ENCODE assay signal across 9 cellular contexts in the genomic region with DNA sequence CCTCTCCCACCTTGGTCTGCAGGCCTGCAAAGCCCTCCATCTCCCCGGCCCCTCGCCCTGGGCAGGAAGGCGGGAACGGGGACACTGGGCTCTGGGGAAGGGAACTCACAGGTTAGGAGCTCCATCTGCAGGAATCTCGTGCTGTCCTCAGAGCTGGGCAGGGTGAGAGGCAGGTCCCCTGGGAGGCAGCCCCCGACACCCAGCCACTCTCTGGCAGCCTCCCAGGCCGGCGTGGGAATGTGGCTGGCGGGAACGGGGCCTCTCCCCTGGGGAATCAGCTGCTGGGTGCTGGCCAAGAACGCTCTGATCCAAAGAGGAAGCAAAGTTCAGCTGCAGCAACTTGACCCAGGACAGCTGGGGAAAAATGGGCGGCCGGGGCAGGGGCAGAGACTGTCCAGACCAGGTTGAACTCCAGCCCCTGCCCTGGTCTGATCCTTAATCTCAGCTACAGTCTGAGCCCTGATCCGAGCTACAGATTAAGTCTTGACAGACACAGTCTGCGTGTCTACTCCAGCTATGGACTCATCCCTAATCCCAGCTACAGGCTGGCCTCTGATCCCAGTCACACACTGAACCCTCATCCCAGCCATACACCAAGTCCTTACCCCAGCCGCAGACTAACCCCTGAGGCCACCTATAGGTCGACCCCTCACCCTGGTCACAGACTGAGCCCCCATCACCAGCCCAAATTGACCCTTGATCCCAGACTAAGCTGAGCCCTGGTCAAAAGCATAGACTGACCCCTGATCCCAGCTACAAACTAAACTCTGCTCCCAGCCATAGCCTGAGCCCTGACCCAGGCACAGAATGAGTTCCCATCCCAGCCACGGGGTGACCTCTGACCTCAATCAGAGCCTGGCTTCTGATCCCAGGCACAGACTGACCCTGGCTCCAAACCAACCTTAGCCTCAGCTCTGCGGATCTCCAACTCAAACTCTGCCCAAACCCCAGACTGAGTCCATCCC. TPM values are rescaled to one million over a fixed set of nuclear protein-coding genes. Genes with fewer than 3 reads are reported as not detected.
DNase-seq lines count a peak whose midpoint lies in the region; ATAC-seq, FAIRE-seq and TF ChIP-seq lines count a peak whose summit lies in the region.
"Had no signal": no experiment of that assay in that cellular context is flagged by ENCODE, and none has a peak within 500 bp of the region (broad histone marks: within the 10 kb centered on the region; RNA-seq: fewer than 3 reads in every experiment).

No MANE protein-coding gene starts in this region.

- H3K9ac ChIP-seq in colonic mucosa (ENCODE audit: low read depth in 2 of 2, low read length in 2 of 2) = peak overlapping the region in 1 of 2 donors; percentile 22

- no peaks in the 10 kb centered on the region for H3K36me3 ChIP-seq in colonic mucosa

- H3K27me3 Mint-ChIP-seq in mesothelial cell of epicardium (ENCODE audit: low read depth) = no peaks in the 10 kb centered on the region

- ATAC-seq in HG03097 (IDR thresholded peaks at IDR 0.05; ENCODE audit: low FRiP score, unreplicated experiment) (no peak), GM18520 (IDR thresholded peaks at IDR 0.05; ENCODE audit: unreplicated experiment) (no peak), GM19324 (IDR thresholded peaks at IDR 0.05; ENCODE audit: low FRiP score, unreplicated experiment) (no peak)

- H3K4me1 Mint-ChIP-seq in mesothelial cell of epicardium = peaks cover 38% of the 10 kb centered on the region

- H3K27ac Mint-ChIP-seq in mesothelial cell of epicardium = peak overlapping the region; percentile 74
- H3K27ac Mint-ChIP-seq: memory B cell had no signal

- H3K4me3 Mint-ChIP-seq in mesothelial cell of epicardium = no peak overlapping the region
- H3K4me3 Mint-ChIP-seq: memory B cell had no signal

- H3K9me3 Mint-ChIP-seq in mesothelial cell of epicardium = no peaks in the 10 kb centered on the region
- H3K9me3 Mint-ChIP-seq: memory B cell had no signal

- peak overlapping the region; percentile 5 for H3K27ac ChIP-seq in colonic mucosa

- H3K4me3 ChIP-seq in colonic mucosa = no peak overlapping the region

- no peak for FAIRE-seq in D721Med (lab: Jason Lieb, UNC)

- no peaks in the 10 kb centered on the region for H3K9me3 ChIP-seq in colonic mucosa

- H3K4me1 ChIP-seq in colonic mucosa = peaks cover 38% of the 10 kb centered on the region

- H3K27me3 ChIP-seq in colonic mucosa = no peaks in the 10 kb centered on the region

- TF ChIP-seq CTCF in D721Med (IDR thresholded peaks at IDR 0.05; ENCODE audit: insufficient read depth, missing control alignments) (peak; percentile 42), colonic mucosa (IDR thresholded peaks at IDR 0.05) (no peak), mesothelial cell of epicardium (IDR thresholded peaks at IDR 0.05; ENCODE audit: unreplicated experiment) (no peak)

- H3K36me3 Mint-ChIP-seq in mesothelial cell of epicardium = no peaks in the 10 kb centered on the region
- H3K36me3 Mint-ChIP-seq: memory B cell had no signal

- peak; percentile 83 for DNase-seq in D721Med (ENCODE audit: insufficient read length, low spot score)
- peak; percentile 22 for DNase-seq in MV-4-11 (lab: John Stamatoyannopoulos, UW)
- DNase-seq in colonic mucosa = peak; percentile 95
- peak; percentile 73 to 83 for DNase-seq in mesothelial cell of epicardium (ENCODE audit: low spot score in 2 of 2, unreplicated experiment in 2 of 2)
- no peak for DNase-seq in stimulated activated CD4-positive, alpha-beta T cell treated with anti-CD3 and anti-CD28 coated beads, Interleukin-2, amount 100 ng/mL, for 48 hours

- intact Hi-C loops in colonic mucosa (cut with DNase I) = loop anchor here (10.0 kb wide), 1 partner anchor 81 kb away; the partner anchor contains the start of gene NOTCH1

RNA-seq across cellular contexts. Expression of gene EGFL7, which starts 37.3 kb away (rescaled TPM):
- total RNA-seq in colonic mucosa (10 to 100 TPM; 17.3 to 28.4 TPM), mesothelial cell of epicardium (35.6 to 39.3 TPM (median 38.2 TPM) in 3 replicates)

Comparison
In these comparisons a context has a peak if more than half of its experiments do, and no peak if none do; other contexts are left out.
1. DNase-seq: peak in D721Med (single experiment), MV-4-11 (single experiment), colonic mucosa (single experiment) and mesothelial cell of epicardium (2 of 2); none in stimulated activated CD4-positive, alpha-beta T cell treated with anti-CD3 and anti-CD28 coated beads, Interleukin-2, amount 100 ng/mL, for 48 hours (0 of 2).